Comparison of ENCODE assay signal across 12 cellular contexts in the genomic region with DNA sequence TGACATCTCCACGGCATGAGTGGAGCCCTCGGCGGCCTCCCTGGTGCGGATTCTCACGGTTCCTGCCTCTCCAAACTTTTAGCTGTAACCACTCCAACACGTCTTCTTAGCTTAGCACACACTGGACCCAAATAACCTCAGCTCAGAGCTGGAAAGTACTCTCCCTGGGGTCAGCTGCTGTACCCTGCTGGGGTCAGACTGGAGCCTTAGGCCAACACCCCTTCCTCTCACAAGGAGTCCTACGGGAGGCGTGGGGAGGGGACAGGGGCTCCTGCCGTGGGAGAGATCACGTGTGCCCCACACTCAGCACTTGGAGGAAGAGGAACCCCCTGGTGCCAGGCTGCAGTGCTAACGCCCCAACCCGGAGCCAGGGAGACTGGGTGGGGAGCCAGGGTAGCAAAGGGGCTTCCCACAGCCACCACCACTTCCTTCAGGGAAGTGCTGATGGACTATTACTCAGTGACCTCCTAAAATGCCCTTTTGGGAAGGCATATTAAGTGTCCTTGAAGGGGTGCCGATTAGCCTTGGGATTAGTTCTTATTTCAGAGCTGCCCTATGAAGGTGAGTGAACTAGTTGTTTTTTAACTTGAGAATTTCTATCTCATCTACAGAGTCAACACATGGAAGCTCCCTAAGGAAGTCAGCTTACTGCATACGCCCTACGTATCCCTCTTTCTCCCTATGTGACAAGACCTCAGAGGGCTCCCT.
DNase-seq lines count a peak whose midpoint lies in the region; ATAC-seq and TF ChIP-seq lines count a peak whose summit lies in the region.
"Had no signal": no experiment of that assay in that cellular context is flagged by ENCODE, and none has a peak within 500 bp of the region (broad histone marks: within the 10 kb centered on the region; RNA-seq: fewer than 3 reads in every experiment).

No MANE protein-coding gene starts in this region.

- TF ChIP-seq CTCF in esophagus squamous epithelium (IDR thresholded peaks at IDR 0.05): no peak

- H3K9me3 ChIP-seq in SK-N-MC (ENCODE audit: low read depth, low read length) (no peaks in the 10 kb centered on the region), esophagus squamous epithelium (no peaks in the 10 kb centered on the region), mucosa of rectum (ENCODE audit: control insufficient read depth in 2 of 2, low read length in 2 of 2) (no peaks in the 10 kb centered on the region), subcutaneous abdominal adipose tissue (ENCODE audit: control insufficient read depth in 5 of 5, low read length in 5 of 5) (no peaks in the 10 kb centered on the region)

- H3K4me3 ChIP-seq in SK-N-MC (peak overlapping the region; percentile 23), esophagus squamous epithelium (no peak overlapping the region), mucosa of rectum (ENCODE audit: low read length in 2 of 2) (no peak overlapping the region), subcutaneous abdominal adipose tissue (ENCODE audit: low read depth in 1 of 5, low read length in 5 of 5) (peak overlapping the region in 3 of 5 donors; percentile 30 to 37 (median 32))

- no peak for ATAC-seq in HG03571 (IDR thresholded peaks at IDR 0.05; ENCODE audit: unreplicated experiment)
- no peak for ATAC-seq in GM21737 (IDR thresholded peaks at IDR 0.05; ENCODE audit: unreplicated experiment)
- ATAC-seq: CD8-positive, alpha-beta T cell had no signal

- H3K4me1 ChIP-seq in esophagus squamous epithelium: peaks cover 38 to 100% (median 83%) of the 10 kb centered on the region in 3 donors
- peaks cover 16 to 40% of the 10 kb centered on the region in 2 donors for H3K4me1 ChIP-seq in mucosa of rectum (ENCODE audit: control insufficient read depth in 2 of 2, insufficient read depth in 2 of 2, low read length in 2 of 2)
- H3K4me1 ChIP-seq in subcutaneous abdominal adipose tissue (ENCODE audit: control insufficient read depth in 5 of 5, insufficient read depth in 5 of 5, low read length in 5 of 5): peaks cover 60 to 87% (median 87%) of the 10 kb centered on the region in 5 donors

- H3K27me3 ChIP-seq in esophagus squamous epithelium: no peaks in the 10 kb centered on the region
- H3K27me3 ChIP-seq in mucosa of rectum (ENCODE audit: control insufficient read depth in 2 of 2, insufficient read depth in 2 of 2, low read length in 2 of 2): no peaks in the 10 kb centered on the region
- H3K27me3 ChIP-seq in subcutaneous abdominal adipose tissue (ENCODE audit: control insufficient read depth in 5 of 5, insufficient read depth in 4 of 5, low read length in 5 of 5): no peaks in the 10 kb centered on the region

- 54 to 80% methylated on average over 6 to 9 of the region's 15 CpGs for WGBS in esophagus squamous epithelium, 2 donors

- H3K27ac ChIP-seq in SK-N-MC (no peak overlapping the region), esophagus squamous epithelium (peak overlapping the region; percentile 22 to 88 (median 72)), mucosa of rectum (ENCODE audit: low read depth in 2 of 2, low read length in 2 of 2) (peak overlapping the region; percentile 67 to 73), subcutaneous abdominal adipose tissue (ENCODE audit: low read depth, low read length) (peak overlapping the region; percentile 86)

- no peak for TF ChIP-seq POLR2A in esophagus squamous epithelium (IDR thresholded peaks at IDR 0.05)

- DNase-seq in SK-N-MC (ENCODE audit: low read depth, low spot score) (no peak), esophagus squamous epithelium (lab: John Stamatoyannopoulos, UW) (no peak), inferior parietal cortex (ENCODE audit: extremely low spot score) (no peak)
- DNase-seq in activated CD4-positive, alpha-beta T cell treated with anti-CD3 and anti-CD28 coated beads for 48 hours: no peak
- DNase-seq: CD8-positive, alpha-beta T cell; NCI-H1436; NK-92 treated with Interleukin-12 subunit alpha and Interleukin-12 subunit beta, amount 100 ng/mL, for 24 hours; T-helper 2 cell had no signal

- H3K9ac ChIP-seq in SK-N-MC (ENCODE audit: insufficient read length) (no peak overlapping the region), mucosa of rectum (ENCODE audit: low read depth in 1 of 2, low read length in 2 of 2) (no peak overlapping the region), subcutaneous abdominal adipose tissue (ENCODE audit: low read length in 5 of 5) (peak overlapping the region in 3 of 5 donors; percentile 17 to 73 (median 44))

- intact Hi-C loops in esophagus squamous epithelium (cut with DNase I): loop anchor here (10.0 kb wide), 1 partner anchor 56 kb away; no protein-coding TSS in a partner anchor

- no peaks in the 10 kb centered on the region for H3K36me3 ChIP-seq in SK-N-MC (ENCODE audit: insufficient read depth, low read length)
- H3K36me3 ChIP-seq in esophagus squamous epithelium: peaks cover 0 to 45% (median 6%) of the 10 kb centered on the region in 3 donors
- peaks cover 15 to 22% of the 10 kb centered on the region in 2 donors for H3K36me3 ChIP-seq in mucosa of rectum (ENCODE audit: control insufficient read depth in 2 of 2, insufficient read depth in 2 of 2, low read length in 2 of 2)
- H3K36me3 ChIP-seq in subcutaneous abdominal adipose tissue (ENCODE audit: control insufficient read depth in 5 of 5, insufficient read depth in 5 of 5, low read length in 5 of 5): peaks cover 0 to 6% (median 2%) of the 10 kb centered on the region in 5 donors

Comparison
In these comparisons a context has a peak if more than half of its experiments do, and no peak if none do; other contexts are left out.
1. H3K4me3 ChIP-seq: peak in SK-N-MC (single experiment) and subcutaneous abdominal adipose tissue (3 of 5); none in esophagus squamous epithelium (0 of 4) and mucosa of rectum (0 of 2).
2. H3K9ac ChIP-seq: peak in subcutaneous abdominal adipose tissue (3 of 5); none in SK-N-MC (single experiment) and mucosa of rectum (0 of 2).